ENCODE assay signal across 1 cellular context in genomic region chr7:106151459-106152312, GRCh38.
TF ChIP-seq lines count a peak whose summit lies in the region.

No MANE protein-coding gene starts in this region.

TF ChIP-seq in SK-N-SH treated with all-trans-retinoic acid at 6 μM for 48 hours, 23 proteins besides CTCF, POLR2A, EP300 and RAD21:
- TF ChIP-seq, protein P1, sequence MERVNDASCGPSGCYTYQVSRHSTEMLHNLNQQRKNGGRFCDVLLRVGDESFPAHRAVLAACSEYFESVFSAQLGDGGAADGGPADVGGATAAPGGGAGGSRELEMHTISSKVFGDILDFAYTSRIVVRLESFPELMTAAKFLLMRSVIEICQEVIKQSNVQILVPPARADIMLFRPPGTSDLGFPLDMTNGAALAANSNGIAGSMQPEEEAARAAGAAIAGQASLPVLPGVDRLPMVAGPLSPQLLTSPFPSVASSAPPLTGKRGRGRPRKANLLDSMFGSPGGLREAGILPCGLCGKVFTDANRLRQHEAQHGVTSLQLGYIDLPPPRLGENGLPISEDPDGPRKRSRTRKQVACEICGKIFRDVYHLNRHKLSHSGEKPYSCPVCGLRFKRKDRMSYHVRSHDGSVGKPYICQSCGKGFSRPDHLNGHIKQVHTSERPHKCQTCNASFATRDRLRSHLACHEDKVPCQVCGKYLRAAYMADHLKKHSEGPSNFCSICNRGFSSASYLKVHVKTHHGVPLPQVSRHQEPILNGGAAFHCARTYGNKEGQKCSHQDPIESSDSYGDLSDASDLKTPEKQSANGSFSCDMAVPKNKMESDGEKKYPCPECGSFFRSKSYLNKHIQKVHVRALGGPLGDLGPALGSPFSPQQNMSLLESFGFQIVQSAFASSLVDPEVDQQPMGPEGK (CRISPR knock-in tag; IDR thresholded peaks at IDR 0.05; ENCODE audit: borderline replicate concordance) = no peak
- no peak for TF ChIP-seq PPARA (CRISPR knock-in tag; IDR thresholded peaks at IDR 0.05; ENCODE audit: borderline replicate concordance)
- TF ChIP-seq, protein P2, sequence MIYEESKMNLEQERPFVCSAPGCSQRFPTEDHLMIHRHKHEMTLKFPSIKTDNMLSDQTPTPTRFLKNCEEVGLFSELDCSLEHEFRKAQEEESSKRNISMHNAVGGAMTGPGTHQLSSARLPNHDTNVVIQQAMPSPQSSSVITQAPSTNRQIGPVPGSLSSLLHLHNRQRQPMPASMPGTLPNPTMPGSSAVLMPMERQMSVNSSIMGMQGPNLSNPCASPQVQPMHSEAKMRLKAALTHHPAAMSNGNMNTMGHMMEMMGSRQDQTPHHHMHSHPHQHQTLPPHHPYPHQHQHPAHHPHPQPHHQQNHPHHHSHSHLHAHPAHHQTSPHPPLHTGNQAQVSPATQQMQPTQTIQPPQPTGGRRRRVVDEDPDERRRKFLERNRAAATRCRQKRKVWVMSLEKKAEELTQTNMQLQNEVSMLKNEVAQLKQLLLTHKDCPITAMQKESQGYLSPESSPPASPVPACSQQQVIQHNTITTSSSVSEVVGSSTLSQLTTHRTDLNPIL (CRISPR knock-in tag; IDR thresholded peaks at IDR 0.05; ENCODE audit: low read depth) = no peak
- no peak for TF ChIP-seq ZFP3 (CRISPR knock-in tag; IDR thresholded peaks at IDR 0.05)
- TF ChIP-seq BACH2 (CRISPR knock-in tag; IDR thresholded peaks at IDR 0.05; ENCODE audit: borderline replicate concordance) = no peak
- TF ChIP-seq, protein P3, sequence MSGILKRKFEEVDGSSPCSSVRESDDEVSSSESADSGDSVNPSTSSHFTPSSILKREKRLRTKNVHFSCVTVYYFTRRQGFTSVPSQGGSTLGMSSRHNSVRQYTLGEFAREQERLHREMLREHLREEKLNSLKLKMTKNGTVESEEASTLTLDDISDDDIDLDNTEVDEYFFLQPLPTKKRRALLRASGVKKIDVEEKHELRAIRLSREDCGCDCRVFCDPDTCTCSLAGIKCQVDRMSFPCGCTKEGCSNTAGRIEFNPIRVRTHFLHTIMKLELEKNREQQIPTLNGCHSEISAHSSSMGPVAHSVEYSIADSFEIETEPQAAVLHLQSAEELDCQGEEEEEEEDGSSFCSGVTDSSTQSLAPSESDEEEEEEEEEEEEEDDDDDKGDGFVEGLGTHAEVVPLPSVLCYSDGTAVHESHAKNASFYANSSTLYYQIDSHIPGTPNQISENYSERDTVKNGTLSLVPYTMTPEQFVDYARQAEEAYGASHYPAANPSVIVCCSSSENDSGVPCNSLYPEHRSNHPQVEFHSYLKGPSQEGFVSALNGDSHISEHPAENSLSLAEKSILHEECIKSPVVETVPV (CRISPR knock-in tag; IDR thresholded peaks at IDR 0.05) = no peak
- TF ChIP-seq CSDC2 (CRISPR knock-in tag; IDR thresholded peaks at IDR 0.05) = no peak
- TF ChIP-seq ZNF70 (CRISPR knock-in tag; IDR thresholded peaks at IDR 0.05) = no peak
- no peak for TF ChIP-seq ZNF565 (CRISPR knock-in tag; conservative IDR thresholded peaks at IDR 0.05; ENCODE audit: low read depth)
- no peak for TF ChIP-seq TOX (CRISPR knock-in tag; IDR thresholded peaks at IDR 0.05; ENCODE audit: borderline replicate concordance)
- no peak for TF ChIP-seq ZFP30 (CRISPR knock-in tag; IDR thresholded peaks at IDR 0.05)
- no peak for TF ChIP-seq ESRRG (CRISPR knock-in tag; IDR thresholded peaks at IDR 0.05)
- TF ChIP-seq ARNTL (CRISPR knock-in tag; IDR thresholded peaks at IDR 0.05; ENCODE audit: borderline replicate concordance, low read depth) = no peak
- TF ChIP-seq SNAI2 (CRISPR knock-in tag; IDR thresholded peaks at IDR 0.05) = no peak
- no peak for TF ChIP-seq RARB (CRISPR knock-in tag; IDR thresholded peaks at IDR 0.05)
- TF ChIP-seq ZC3H10 (CRISPR knock-in tag; IDR thresholded peaks at IDR 0.05) = no peak
